Comparison of ENCODE assay signal across 1 cellular context in genomic region chr16:77582956-77583355, GRCh38.
TF ChIP-seq lines count a peak whose summit lies in the region.

No MANE protein-coding gene starts in this region.

TF ChIP-seq in GM23338, 12 proteins besides CTCF, POLR2A, EP300 and RAD21 (continued from another document):
- TF ChIP-seq REST (IDR thresholded peaks at IDR 0.05; ENCODE audit: unreplicated experiment): no peak
- no peak for TF ChIP-seq ZNF462 (CRISPR knock-in tag; IDR thresholded peaks at IDR 0.05)
- no peak for TF ChIP-seq EZH2phosphoT487 (IDR thresholded peaks at IDR 0.05; ENCODE audit: unreplicated experiment)
